Comparison of ENCODE assay signal across 1 cellular context in the genomic region with DNA sequence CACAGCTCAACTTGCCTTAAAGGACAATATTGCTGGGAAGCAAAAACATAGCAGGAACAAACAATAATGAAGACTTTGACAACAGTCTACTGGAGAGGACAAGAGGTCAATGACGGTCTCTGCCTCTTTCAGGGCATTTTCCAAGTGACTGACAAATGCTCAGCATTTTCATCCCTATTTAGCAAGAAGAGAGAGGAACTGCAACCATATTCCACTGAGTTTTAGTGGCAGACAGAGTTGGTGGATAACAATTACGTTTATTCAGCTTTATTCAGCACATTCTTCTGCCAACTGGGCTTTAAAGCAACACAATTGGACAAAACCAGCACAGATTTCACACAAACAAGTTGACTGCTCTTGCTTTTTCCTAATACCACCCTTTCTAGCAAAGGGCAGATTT.
TF ChIP-seq lines count a peak whose summit lies in the region.

No MANE protein-coding gene starts in this region.

TF ChIP-seq in WTC11, 78 proteins besides CTCF, POLR2A, EP300 and RAD21 (continued from another document):
- TF ChIP-seq, protein P1, sequence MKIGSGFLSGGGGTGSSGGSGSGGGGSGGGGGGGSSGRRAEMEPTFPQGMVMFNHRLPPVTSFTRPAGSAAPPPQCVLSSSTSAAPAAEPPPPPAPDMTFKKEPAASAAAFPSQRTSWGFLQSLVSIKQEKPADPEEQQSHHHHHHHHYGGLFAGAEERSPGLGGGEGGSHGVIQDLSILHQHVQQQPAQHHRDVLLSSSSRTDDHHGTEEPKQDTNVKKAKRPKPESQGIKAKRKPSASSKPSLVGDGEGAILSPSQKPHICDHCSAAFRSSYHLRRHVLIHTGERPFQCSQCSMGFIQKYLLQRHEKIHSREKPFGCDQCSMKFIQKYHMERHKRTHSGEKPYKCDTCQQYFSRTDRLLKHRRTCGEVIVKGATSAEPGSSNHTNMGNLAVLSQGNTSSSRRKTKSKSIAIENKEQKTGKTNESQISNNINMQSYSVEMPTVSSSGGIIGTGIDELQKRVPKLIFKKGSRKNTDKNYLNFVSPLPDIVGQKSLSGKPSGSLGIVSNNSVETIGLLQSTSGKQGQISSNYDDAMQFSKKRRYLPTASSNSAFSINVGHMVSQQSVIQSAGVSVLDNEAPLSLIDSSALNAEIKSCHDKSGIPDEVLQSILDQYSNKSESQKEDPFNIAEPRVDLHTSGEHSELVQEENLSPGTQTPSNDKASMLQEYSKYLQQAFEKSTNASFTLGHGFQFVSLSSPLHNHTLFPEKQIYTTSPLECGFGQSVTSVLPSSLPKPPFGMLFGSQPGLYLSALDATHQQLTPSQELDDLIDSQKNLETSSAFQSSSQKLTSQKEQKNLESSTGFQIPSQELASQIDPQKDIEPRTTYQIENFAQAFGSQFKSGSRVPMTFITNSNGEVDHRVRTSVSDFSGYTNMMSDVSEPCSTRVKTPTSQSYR (CRISPR knock-in tag; IDR thresholded peaks at IDR 0.05) = no peak
- TF ChIP-seq ZNF416 (CRISPR knock-in tag; IDR thresholded peaks at IDR 0.05) (no peak), IRF2 (CRISPR knock-in tag; IDR thresholded peaks at IDR 0.05; ENCODE audit: borderline replicate concordance, low read depth) (no peak)
